1 cellular context compared by ENCODE assay signal in genomic region chr13:74931698-74932433, GRCh38.
TF ChIP-seq lines count a peak whose summit lies in the region.

No MANE protein-coding gene starts in this region.

TF ChIP-seq in K562, 482 proteins besides CTCF, POLR2A, EP300 and RAD21 (continued from another document):
- no peak for TF ChIP-seq NR0B1 (IDR thresholded peaks at IDR 0.05; ENCODE audit: partially characterized antibody)
